ENCODE assay signal across 16 cellular contexts in genomic region chr6:15090745-15091384, GRCh38.
"Had no signal": no experiment of that assay in that cellular context is flagged by ENCODE, and none has a peak within 500 bp of the region (broad histone marks: within the 10 kb centered on the region; RNA-seq: fewer than 3 reads in every experiment).

No MANE protein-coding gene starts in this region.

- ATAC-seq: activated CD8-positive, alpha-beta memory T cell treated with anti-CD3 and anti-CD28 coated beads, Interleukin-2, amount 10 ng/mL, durations not matched to agents 7 days and 5 days; T-helper 17 cell had no signal

- H3K27me3 Mint-ChIP-seq: activated T-cell treated with anti-CD3 and anti-CD28 coated beads, Interleukin-2, amount 50 U/mL, for 24 hours had no signal

- H3K27me3 ChIP-seq: brain microvascular endothelial cell had no signal

- H3K4me1 Mint-ChIP-seq: activated CD8-positive, alpha-beta memory T cell treated with anti-CD3 and anti-CD28 coated beads, Interleukin-2, amount 10 ng/mL, durations not matched to agents 7 days and 5 days; activated naive CD8-positive, alpha-beta T cell treated with anti-CD3 and anti-CD28 coated beads for 36 hours had no signal

- H3K27ac Mint-ChIP-seq: activated CD8-positive, alpha-beta memory T cell treated with anti-CD3 and anti-CD28 coated beads, Interleukin-2, amount 10 ng/mL, durations not matched to agents 7 days and 5 days; activated naive CD8-positive, alpha-beta T cell treated with anti-CD3 and anti-CD28 coated beads for 36 hours; activated T-cell treated with anti-CD3 and anti-CD28 coated beads, Interleukin-2, amount 50 U/mL, for 24 hours; endodermal cell; T-helper 17 cell had no signal

- H3K4me3 Mint-ChIP-seq: activated CD8-positive, alpha-beta memory T cell treated with anti-CD3 and anti-CD28 coated beads, Interleukin-2, amount 10 ng/mL, durations not matched to agents 7 days and 5 days; activated naive CD8-positive, alpha-beta T cell treated with anti-CD3 and anti-CD28 coated beads for 36 hours; activated T-cell treated with anti-CD3 and anti-CD28 coated beads, Interleukin-2, amount 50 U/mL, for 24 hours; endodermal cell; T-helper 17 cell had no signal

- H3K27ac ChIP-seq: brain microvascular endothelial cell had no signal

- H3K36me3 Mint-ChIP-seq: activated CD8-positive, alpha-beta memory T cell treated with anti-CD3 and anti-CD28 coated beads, Interleukin-2, amount 10 ng/mL, durations not matched to agents 7 days and 5 days; activated naive CD8-positive, alpha-beta T cell treated with anti-CD3 and anti-CD28 coated beads for 36 hours had no signal

- DNase-seq: activated CD4-positive, alpha-beta T cell treated with anti-CD3 and anti-CD28 coated beads, Interleukin-2, amount 50 U/mL, for 4 hours; activated CD4-positive, CD25-positive, alpha-beta regulatory T cell treated with anti-CD3 and anti-CD28 coated beads, Interleukin-2, amount 50 U/mL, for 72 hours; activated CD8-positive, alpha-beta memory T cell treated with anti-CD3 and anti-CD28 coated beads, Interleukin-2, amount 10 ng/mL, durations not matched to agents 7 days and 5 days; activated effector memory CD4-positive, alpha-beta T cell treated with Interleukin-2 at 50 U/mL for 16 hours; activated naive CD8-positive, alpha-beta T cell treated with anti-CD3 and anti-CD28 coated beads for 36 hours; activated T-cell treated with anti-CD3 and anti-CD28 coated beads, Interleukin-2, amount 50 U/mL, for 24 hours; brain microvascular endothelial cell; cerebellar nuclear complex; endodermal cell; hippocampal formation; kidney glomerular epithelial cell; right cardiac atrium; stimulated activated CD4-positive, alpha-beta T cell treated with anti-CD3 and anti-CD28 coated beads, Interleukin-1b, Interleukin-23, amount 100 ng/mL, for 48 hours; stimulated activated naive CD4-positive, alpha-beta T cell; T-helper 17 cell; trophoblast cell had no signal

- H3K9me3 Mint-ChIP-seq: activated naive CD8-positive, alpha-beta T cell treated with anti-CD3 and anti-CD28 coated beads for 36 hours; activated T-cell treated with anti-CD3 and anti-CD28 coated beads, Interleukin-2, amount 50 U/mL, for 24 hours; endodermal cell had no signal
